In the genomic region with DNA sequence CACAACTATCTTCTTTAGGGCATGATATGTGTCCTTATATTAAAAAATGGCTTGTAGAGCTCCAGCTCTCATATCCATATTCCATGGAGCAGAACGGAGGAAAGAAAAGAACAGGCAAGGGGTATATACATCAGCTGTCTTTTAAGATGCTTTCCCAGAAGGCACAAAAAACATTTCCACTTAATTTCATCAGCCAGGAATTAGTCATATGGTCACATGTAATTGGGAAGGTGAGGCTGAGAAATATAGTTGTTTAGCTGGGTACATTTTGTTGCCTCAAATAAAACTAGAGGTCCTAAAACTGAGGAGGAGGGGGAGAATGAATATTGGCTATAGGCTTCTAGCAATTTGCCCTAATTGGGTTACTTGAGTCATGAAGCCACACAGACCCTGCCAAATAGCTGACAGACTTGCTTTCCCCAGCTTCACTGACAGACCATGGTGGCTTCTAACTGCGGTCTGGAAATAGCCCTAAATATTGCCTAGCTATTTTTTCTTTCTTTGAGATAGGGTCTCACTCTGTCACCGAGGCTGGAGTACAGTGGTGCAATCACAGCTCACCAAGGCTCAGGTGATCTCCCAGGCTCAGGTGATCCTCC, we compare ENCODE assay signal across 1 cellular context.
TF ChIP-seq lines count a peak whose summit lies in the region.

No MANE protein-coding gene starts in this region.

TF ChIP-seq in HCT116, 20 proteins besides CTCF, POLR2A, EP300 and RAD21 (continued from another document):
- TF ChIP-seq, protein P1, sequence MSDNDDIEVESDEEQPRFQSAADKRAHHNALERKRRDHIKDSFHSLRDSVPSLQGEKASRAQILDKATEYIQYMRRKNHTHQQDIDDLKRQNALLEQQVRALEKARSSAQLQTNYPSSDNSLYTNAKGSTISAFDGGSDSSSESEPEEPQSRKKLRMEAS (IDR thresholded peaks at IDR 0.05) = peak; percentile 53
- no peak for TF ChIP-seq SRF (IDR thresholded peaks at IDR 0.05; ENCODE audit: low read depth)
- TF ChIP-seq SIN3A (IDR thresholded peaks at IDR 0.05; ENCODE audit: low read depth) = no peak
- no peak for TF ChIP-seq CBX3 (IDR thresholded peaks at IDR 0.05; ENCODE audit: low read depth)
- TF ChIP-seq FOSL1 (IDR thresholded peaks at IDR 0.05; ENCODE audit: low read depth) = peak; percentile 42; the same call in 1 of the 2 replicates
- TF ChIP-seq CEBPB (IDR thresholded peaks at IDR 0.05; ENCODE audit: low read depth) = peak; percentile 80
- TF ChIP-seq JUND (IDR thresholded peaks at IDR 0.05) = peak; percentile 37
- no peak for TF ChIP-seq EZH2phosphoT487 (IDR thresholded peaks at IDR 0.05; ENCODE audit: borderline replicate concordance)
